ENCODE assay signal across 13 cellular contexts in the genomic region with DNA sequence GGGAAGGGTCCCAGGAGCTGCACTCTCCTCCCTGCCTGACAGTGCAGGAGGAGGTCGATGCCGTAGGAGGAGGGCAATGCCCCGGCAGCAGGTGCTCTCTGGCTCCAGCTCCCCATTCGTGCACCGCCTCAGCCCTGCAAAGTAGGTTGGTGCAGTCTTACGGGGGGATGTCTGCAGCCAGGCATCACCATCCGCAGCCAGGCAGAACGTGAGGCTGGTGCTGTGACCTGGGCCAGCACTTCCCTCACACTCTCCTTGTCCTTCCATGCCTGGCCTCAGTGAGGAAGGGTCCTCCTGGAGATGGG.
A peak's percentile ranks its signal among the peaks of the same experiment; 100 is the strongest.
DNase-seq lines count a peak whose midpoint lies in the region; ATAC-seq and TF ChIP-seq lines count a peak whose summit lies in the region.
"Had no signal": no experiment of that assay in that cellular context is flagged by ENCODE, and none has a peak within 500 bp of the region (broad histone marks: within the 10 kb centered on the region; RNA-seq: fewer than 3 reads in every experiment).

No MANE protein-coding gene starts in this region.

- H3K4me1 Mint-ChIP-seq in activated CD4-positive, alpha-beta T cell treated with anti-CD3 and anti-CD28 coated beads, Interleukin-2, amount 10 ng/mL, durations not matched to agents 24 days and 14 days = peaks cover 33% of the 10 kb centered on the region
- peaks cover 71% of the 10 kb centered on the region for H3K4me1 Mint-ChIP-seq in CD8-positive, alpha-beta T cell (ENCODE audit: low read depth)
- H3K4me1 Mint-ChIP-seq in activated B cell treated with CpG ODN at 0.5 μM for 24 hours = peaks cover 70% of the 10 kb centered on the region
- peaks cover 51 to 62% (median 61%) of the 10 kb centered on the region in 3 donors for H3K4me1 Mint-ChIP-seq in naive B cell

- DNase-seq in activated CD4-positive, alpha-beta T cell treated with anti-CD3 and anti-CD28 coated beads, Interleukin-2, amount 10 ng/mL, durations not matched to agents 24 days and 14 days = no peak
- DNase-seq in activated CD4-positive, alpha-beta T cell treated with anti-CD3 and anti-CD28 coated beads for 4 hours = no peak
- DNase-seq in CD8-positive, alpha-beta T cell = peak in 2 of 7 experiments; percentile 42 to 64
- DNase-seq in activated B cell treated with CpG ODN at 0.5 μM for 24 hours (no peak), naive B cell (no peak), HPDE6-E6E7 (ENCODE audit: extremely low spot score) (no peak), SIG-M5 treated with dmso at 0.1 percent for 504 hours (lab: John Stamatoyannopoulos, UW; ENCODE audit: unreplicated experiment) (no peak)
- DNase-seq: mesenchymal stem cell, NCI-H2029, occipital lobe, SHP77, small intestine had no signal

- peak; percentile 11 for ATAC-seq in CD8-positive, alpha-beta T cell
- peak; percentile 29 for ATAC-seq in activated B cell treated with CpG ODN at 0.5 μM for 24 hours (ENCODE audit: low read depth)
- ATAC-seq in naive B cell (ENCODE audit: low read depth in 2 of 2) = peak; percentile 24 to 34
- ATAC-seq in HG02798 (IDR thresholded peaks at IDR 0.05; ENCODE audit: poor library complexity, unreplicated experiment) = no peak

- peaks cover 11% of the 10 kb centered on the region for H3K9me3 Mint-ChIP-seq in activated CD4-positive, alpha-beta T cell treated with anti-CD3 and anti-CD28 coated beads, Interleukin-2, amount 10 ng/mL, durations not matched to agents 24 days and 14 days
- peaks cover 10% of the 10 kb centered on the region for H3K9me3 Mint-ChIP-seq in CD8-positive, alpha-beta T cell
- peaks cover 12% of the 10 kb centered on the region for H3K9me3 Mint-ChIP-seq in activated B cell treated with CpG ODN at 0.5 μM for 24 hours
- peaks cover 15 to 36% (median 25%) of the 10 kb centered on the region in 7 donors for H3K9me3 Mint-ChIP-seq in naive B cell

- H3K4me3 Mint-ChIP-seq in activated CD4-positive, alpha-beta T cell treated with anti-CD3 and anti-CD28 coated beads, Interleukin-2, amount 10 ng/mL, durations not matched to agents 24 days and 14 days = peak overlapping the region; percentile 41
- peak overlapping the region; percentile 74 for H3K4me3 Mint-ChIP-seq in CD8-positive, alpha-beta T cell
- H3K4me3 Mint-ChIP-seq in activated B cell treated with CpG ODN at 0.5 μM for 24 hours (peak overlapping the region; percentile 69), naive B cell (peak overlapping the region; percentile 15 to 92 (median 84))

- no peaks in the 10 kb centered on the region for H3K36me3 ChIP-seq in CD8-positive, alpha-beta T cell (ENCODE audit: insufficient read depth, low read length)

- H3K9me3 ChIP-seq in CD8-positive, alpha-beta T cell (ENCODE audit: low read length) = peaks cover 7% of the 10 kb centered on the region

- intact Hi-C loops in activated CD4-positive, alpha-beta T cell treated with anti-CD3 and anti-CD28 coated beads, Interleukin-2, amount 10 ng/mL, durations not matched to agents 24 days and 14 days (cut with micrococcal nuclease) = no loop called here
- intact Hi-C loops in CD8-positive, alpha-beta T cell (cut with DNase I, micrococcal nuclease) = no loop called here
- intact Hi-C loops in activated B cell treated with CpG ODN at 0.5 μM for 24 hours (cut with micrococcal nuclease) = no loop called here

- H3K27ac Mint-ChIP-seq in activated CD4-positive, alpha-beta T cell treated with anti-CD3 and anti-CD28 coated beads, Interleukin-2, amount 10 ng/mL, durations not matched to agents 24 days and 14 days = no peak overlapping the region
- peak overlapping the region; percentile 89 for H3K27ac Mint-ChIP-seq in CD8-positive, alpha-beta T cell
- H3K27ac Mint-ChIP-seq in activated B cell treated with CpG ODN at 0.5 μM for 24 hours (no peak overlapping the region), naive B cell (peak overlapping the region in 2 of 6 donors; percentile 15 to 26)

- CTCF ChIA-PET in CD8-positive, alpha-beta T cell (lab: Charles Lee) = no interaction called here
- CTCF ChIA-PET in activated B cell treated with CpG ODN at 0.5 μM for 24 hours (lab: Charles Lee) = no interaction called here

- POLR2A ChIA-PET in CD8-positive, alpha-beta T cell (lab: Charles Lee) = no interaction called here
- POLR2A ChIA-PET in activated B cell treated with CpG ODN at 0.5 μM for 24 hours (lab: Charles Lee) = no interaction called here

- H3K36me3 Mint-ChIP-seq in activated CD4-positive, alpha-beta T cell treated with anti-CD3 and anti-CD28 coated beads, Interleukin-2, amount 10 ng/mL, durations not matched to agents 24 days and 14 days (ENCODE audit: low read depth) = peaks cover 3% of the 10 kb centered on the region
- H3K36me3 Mint-ChIP-seq in CD8-positive, alpha-beta T cell = no peaks in the 10 kb centered on the region
- H3K36me3 Mint-ChIP-seq in activated B cell treated with CpG ODN at 0.5 μM for 24 hours (ENCODE audit: low read depth) = peaks cover 7% of the 10 kb centered on the region
- peaks cover 17 to 22% of the 10 kb centered on the region in 2 donors for H3K36me3 Mint-ChIP-seq in naive B cell

- TF ChIP-seq CTCF in CD8-positive, alpha-beta T cell (IDR thresholded peaks at IDR 0.05) = no peak
- no peak for TF ChIP-seq CTCF in activated B cell treated with CpG ODN at 0.5 μM for 24 hours (IDR thresholded peaks at IDR 0.05)

- peaks cover 78% of the 10 kb centered on the region for H3K4me1 ChIP-seq in CD8-positive, alpha-beta T cell (ENCODE audit: insufficient read depth, low read length)

- no peaks in the 10 kb centered on the region for H3K27me3 ChIP-seq in CD8-positive, alpha-beta T cell (ENCODE audit: insufficient read depth, low read length)

- peak overlapping the region; percentile 52 for H3K4me3 ChIP-seq in CD8-positive, alpha-beta T cell (ENCODE audit: low read depth, low read length)

- peak overlapping the region; percentile 29 for H3K27ac ChIP-seq in CD8-positive, alpha-beta T cell (ENCODE audit: low read depth, low read length)

- no peaks in the 10 kb centered on the region for H3K27me3 Mint-ChIP-seq in activated CD4-positive, alpha-beta T cell treated with anti-CD3 and anti-CD28 coated beads, Interleukin-2, amount 10 ng/mL, durations not matched to agents 24 days and 14 days
- H3K27me3 Mint-ChIP-seq in CD8-positive, alpha-beta T cell (ENCODE audit: low read depth) = no peaks in the 10 kb centered on the region
- H3K27me3 Mint-ChIP-seq in activated B cell treated with CpG ODN at 0.5 μM for 24 hours = no peaks in the 10 kb centered on the region
- H3K27me3 Mint-ChIP-seq in naive B cell = no peaks in the 10 kb centered on the region
